In the genomic region with DNA sequence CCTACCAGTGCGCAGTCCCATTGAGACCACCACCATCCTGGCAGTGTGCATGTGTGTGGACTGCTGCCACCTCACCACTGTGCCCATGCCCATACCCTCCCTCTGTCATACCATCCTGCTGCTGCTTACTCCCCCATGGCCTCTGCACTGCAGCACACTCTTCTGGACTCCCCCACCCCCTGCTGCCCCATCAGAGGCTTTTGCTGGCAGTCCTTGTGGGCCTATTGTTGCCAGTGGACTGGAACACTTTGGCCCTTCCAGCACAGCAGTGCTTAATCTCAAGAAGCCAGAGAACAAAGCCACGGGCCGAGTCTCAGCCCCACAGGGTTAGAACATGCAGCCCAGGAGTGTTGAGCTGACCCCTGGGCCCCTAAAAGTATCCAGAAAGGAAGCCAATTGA, we compare ENCODE assay signal across 1 cellular context.
TF ChIP-seq lines count a peak whose summit lies in the region.

No MANE protein-coding gene starts in this region.

TF ChIP-seq in H1, 55 proteins besides CTCF, POLR2A, EP300 and RAD21:
- no peak for TF ChIP-seq SP1 (IDR thresholded peaks at IDR 0.05; ENCODE audit: low read depth, low read length)
- TF ChIP-seq HDAC2 (IDR thresholded peaks at IDR 0.05; ENCODE audit: borderline replicate concordance in 1 of 2, low read depth in 2 of 2, low read length in 2 of 2): no peak
- TF ChIP-seq HDAC6 (IDR thresholded peaks at IDR 0.05; ENCODE audit: low read depth, low read length): no peak
- no peak for TF ChIP-seq POLR2AphosphoS5 (IDR thresholded peaks at IDR 0.05; ENCODE audit: low read depth, low read length)
- TF ChIP-seq TEAD4 (IDR thresholded peaks at IDR 0.05; ENCODE audit: low read depth, low read length): no peak
- TF ChIP-seq SIRT6 (IDR thresholded peaks at IDR 0.05; ENCODE audit: low read length): no peak
- TF ChIP-seq CEBPB (IDR thresholded peaks at IDR 0.05; ENCODE audit: low read depth, low read length): no peak
- no peak for TF ChIP-seq MAX (IDR thresholded peaks at IDR 0.05)
- no peak for TF ChIP-seq KDM4A (IDR thresholded peaks at IDR 0.05; ENCODE audit: low read depth, low read length, severe bottlenecking)
- no peak for TF ChIP-seq CBX8 (IDR thresholded peaks at IDR 0.05; ENCODE audit: borderline replicate concordance, low read depth, low read length)
- TF ChIP-seq BRCA1 (IDR thresholded peaks at IDR 0.05; ENCODE audit: low read depth, low read length): no peak
- TF ChIP-seq USF2 (IDR thresholded peaks at IDR 0.05; ENCODE audit: low read length): no peak
